In the genomic region with DNA sequence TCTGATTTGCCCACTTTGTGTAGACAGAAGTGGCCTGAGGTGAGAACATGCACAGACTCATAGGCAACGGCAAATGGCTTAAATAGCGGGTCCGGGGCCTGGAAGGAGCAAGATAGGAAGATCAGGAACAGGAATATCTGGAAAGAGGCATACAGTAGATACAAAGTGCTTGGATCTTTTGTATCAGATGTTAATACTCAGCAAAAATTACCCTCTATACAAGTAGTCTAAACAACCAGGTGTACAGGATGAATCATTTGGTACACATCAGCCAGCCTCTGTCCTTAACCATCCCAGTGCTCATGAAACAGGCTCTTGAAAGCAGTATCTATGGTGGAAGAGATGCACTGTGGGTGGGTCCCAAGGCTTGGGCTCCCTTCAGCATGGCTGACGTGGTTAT, we compare ENCODE assay signal across 28 cellular contexts.
"Had no signal": no experiment of that assay in that cellular context is flagged by ENCODE, and none has a peak within 500 bp of the region (broad histone marks: within the 10 kb centered on the region; RNA-seq: fewer than 3 reads in every experiment).

No MANE protein-coding gene starts in this region.

- H3K4me3 ChIP-seq: left ventricle myocardium inferior, lung, mucosa of descending colon, pancreas, prostate gland, sigmoid colon, smooth muscle cell, tibial nerve, uterus had no signal

- H3K27ac ChIP-seq: left ventricle myocardium inferior, pancreas, prostate gland, sigmoid colon, tibial nerve, uterus had no signal

- FAIRE-seq: islet of Langerhans, kidney, pancreas had no signal

- H3K27me3 ChIP-seq: pancreas, tibial nerve had no signal

- DNase-seq: hypothalamus; immature natural killer cell; kidney; left ventricle myocardium inferior; midbrain; mucosa of descending colon; naive thymus-derived CD4-positive, alpha-beta T cell; nucleus accumbens; pancreas; posterior cingulate gyrus; retina; right cardiac atrium; sigmoid colon; stimulated activated CD4-positive, alpha-beta T cell treated with anti-CD3 and anti-CD28 coated beads, Interleukin-1b, Interleukin-23, amount 100 ng/mL, for 48 hours; stimulated activated CD4-positive, alpha-beta T cell treated with anti-CD3 and anti-CD28 coated beads, Interleukin-2, amount 100 ng/mL, for 48 hours; stimulated activated CD4-positive, alpha-beta T cell treated with anti-CD3 and anti-CD28 coated beads, Interleukin-4, amount 100 ng/mL, for 4 hours; stimulated activated CD8-positive, alpha-beta memory T cell treated with anti-CD3 and anti-CD28 coated beads, Interleukin-4, amount 100 ng/mL, for 48 hours; stimulated activated naive CD4-positive, alpha-beta T cell treated with Interleukin-2 at 50 U/mL for 16 hours; stimulated activated naive CD8-positive, alpha-beta T cell treated with anti-CD3 and anti-CD28 coated beads, Interleukin-15, amount 100 ng/mL, for 72 hours; substantia nigra; uterus had no signal

- H3K4me1 ChIP-seq: left ventricle myocardium inferior, pancreas, prostate gland, sigmoid colon, tibial nerve, uterus had no signal

- H3K9me3 ChIP-seq: mucosa of descending colon, pancreas, prostate gland, uterus had no signal

- H3K36me3 ChIP-seq: left ventricle myocardium inferior, pancreas, prostate gland, sigmoid colon, tibial nerve, uterus had no signal

- H3K4me2 ChIP-seq: smooth muscle cell had no signal

- ATAC-seq: mucosa of descending colon; naive thymus-derived CD4-positive, alpha-beta T cell; natural killer cell treated with Interleukin-12 subunit alpha and Interleukin-12 subunit beta and Interleukin-15 and Interleukin-18, amount 100 ng/mL, for 72 hours; pancreas; right cardiac atrium; stimulated activated memory B cell treated with anti-CD40 and anti-IgM and Interleukin-4, amounts not matched to agents 10 μg/mL and 1 μg/mL and 100 μg/mL, for 72 hours; stimulated activated naive CD8-positive, alpha-beta T cell treated with anti-CD3 and anti-CD28 coated beads, Interleukin-15, amount 100 ng/mL, for 72 hours had no signal
